8 cellular contexts compared by ENCODE assay signal in the genomic region with DNA sequence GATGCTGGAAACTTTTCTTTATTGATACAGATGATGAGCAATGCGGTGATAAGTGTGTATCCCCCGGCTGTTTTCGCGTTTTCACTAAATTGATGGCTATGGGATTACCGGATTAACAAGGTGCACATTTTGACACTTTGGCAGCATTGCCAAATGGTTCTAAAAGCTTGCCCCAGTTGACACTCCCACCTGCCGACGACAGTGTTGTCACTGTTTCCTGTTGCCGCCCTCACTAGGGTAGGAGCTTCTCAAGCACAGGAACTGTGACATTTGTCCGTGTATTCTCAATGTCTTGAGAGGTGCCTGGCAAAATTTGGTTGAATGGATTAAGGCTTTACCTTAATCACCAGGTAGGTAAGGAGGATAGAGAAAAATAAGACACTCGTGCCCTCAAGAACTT. TPM values are rescaled to one million over a fixed set of nuclear protein-coding genes. Genes with fewer than 3 reads are reported as not detected.
DNase-seq lines count a peak whose midpoint lies in the region; ATAC-seq and TF ChIP-seq lines count a peak whose summit lies in the region.

No MANE protein-coding gene starts in this region.

- H2AFZ ChIP-seq in OCI-LY7 (ENCODE audit: low read length) = peak overlapping the region; percentile 31; the same call in 1 of the 2 replicates

- in situ Hi-C loops in GM13976 (cut with MboI; ENCODE audit: low sequenced_read_pairs, unreplicated experiment) = no loop called here

- peak overlapping the region; percentile 33 for H3K4me3 ChIP-seq in OCI-LY7 (ENCODE audit: low read depth, low read length, poor library complexity, severe bottlenecking)
- H3K4me3 ChIP-seq in prostate gland = no peak overlapping the region

- ATAC-seq in HG03095 (IDR thresholded peaks at IDR 0.05; ENCODE audit: unreplicated experiment) (no peak), HG02642 (IDR thresholded peaks at IDR 0.05; ENCODE audit: poor library complexity, unreplicated experiment) (no peak)

- BruUV-seq in OCI-LY7 (replicated peaks; lab: Mats Ljungman, UMichigan) = no TSS peak

- H3K36me3 ChIP-seq in OCI-LY7 (ENCODE audit: insufficient read depth, low read length) = 0 out of 2 replicates have a peak, but pooled peaks cover 7% of the 10 kb centered on the region
- H3K36me3 ChIP-seq in prostate gland = no peaks in the 10 kb centered on the region

- H3K27me3 ChIP-seq in prostate gland (replicated peaks; ENCODE audit: insufficient read depth) = no peaks in the 10 kb centered on the region

- H3K27ac ChIP-seq in OCI-LY7 (ENCODE audit: low read depth, low read length, poor library complexity, severe bottlenecking) (peak overlapping the region; percentile 60), prostate gland (peak overlapping the region; percentile 46 to 55)

- H3K4me1 ChIP-seq in OCI-LY7 (ENCODE audit: insufficient read depth, low read length, poor library complexity, severe bottlenecking) = peaks cover 50% of the 10 kb centered on the region
- H3K4me1 ChIP-seq in prostate gland (replicated peaks) = peaks cover 8% of the 10 kb centered on the region

- CTCF ChIA-PET in OCI-LY7 (lab: Charles Lee; ENCODE audit: unreplicated experiment) = interaction anchor here (0.6 kb wide), 1 partner anchor 93 kb away, joined by 3 read pairs; no protein-coding TSS in a partner anchor

- TF ChIP-seq CTCF in GM13976 (IDR thresholded peaks at IDR 0.05; ENCODE audit: borderline replicate concordance, control extremely low read depth, extremely low read depth, insufficient read depth, missing control alignments) (no peak), OCI-LY7 (conservative IDR thresholded peaks at IDR 0.05; ENCODE audit: low read length) (no peak; the same call in 1 of the 2 replicates), prostate gland (IDR thresholded peaks at IDR 0.05) (no peak)

- H3K9me2 ChIP-seq in OCI-LY7 (ENCODE audit: insufficient read depth, low read length) = no peaks in the 10 kb centered on the region

- no peaks in the 10 kb centered on the region for H4K20me1 ChIP-seq in OCI-LY7 (ENCODE audit: insufficient read depth, low read length)

- POLR2A ChIA-PET in OCI-LY7 (lab: Charles Lee) = interaction anchor here (0.6 to 1.6 kb wide), 7 partner anchors 8 to 307 kb away, joined by 3 to 9 read pairs (median 3); partner anchors contain the start of gene MAPK14

- TF ChIP-seq POLR2A in prostate gland (IDR thresholded peaks at IDR 0.05) = no peak

- 43% methylated on average over 10 of the region's 10 CpGs for WGBS in prostate gland

- H3K9me3 ChIP-seq in OCI-LY7 (ENCODE audit: low read length) = no peaks in the 10 kb centered on the region; the same call in 1 of the 2 replicates
- H3K9me3 ChIP-seq in prostate gland = no peaks in the 10 kb centered on the region

- DNase-seq in GM13976 (ENCODE audit: low spot score) = peak; percentile 41
- peak; percentile 77 for DNase-seq in OCI-LY7 (ENCODE audit: low spot score)
- peak; percentile 90 for DNase-seq in activated effector memory CD4-positive, alpha-beta T cell treated with anti-CD3 and anti-CD28 coated beads, Interleukin-2, amount 50 U/mL, for 16 hours
- peak; percentile 24 for DNase-seq in prostate gland (ENCODE audit: low spot score)
- DNase-seq in superior temporal gyrus (ENCODE audit: extremely low spot score) = no peak
- DNase-seq in NCI-H2196 (lab: John Stamatoyannopoulos, UW; ENCODE audit: unreplicated experiment) = no peak

- intact Hi-C loops in OCI-LY7 (cut with micrococcal nuclease; ENCODE audit: unreplicated experiment) (loop anchor here (2.0 to 5.0 kb wide), 2 partner anchors 76 to 182 kb away; partner anchors contain the start of gene BRPF3), prostate gland (cut with DNase I) (loop anchor here (5.0 to 10.0 kb wide), 2 partner anchors 77 to 234 kb away; partner anchors contain the start of gene BRPF3)

- H3K79me2 ChIP-seq in OCI-LY7 (ENCODE audit: insufficient read depth, low read depth, low read length) = no peaks in the 10 kb centered on the region

- H3K4me2 ChIP-seq in OCI-LY7 (ENCODE audit: low read length) = peak overlapping the region; percentile 64

RNA-seq across cellular contexts. Expression of gene MAPK13, which starts 9.8 kb away (rescaled TPM):
- 0.88 TPM in 2 replicates for total RNA-seq in OCI-LY7 (2014; rRNA removed; shearing (Covaris generic))
- total RNA-seq in OCI-LY7 (2022) (1.2 and 1.8 TPM in 2 replicates), prostate gland (10 to 100 TPM; 34.6 to 53.5 TPM)

Comparison
In these comparisons a context has a peak if more than half of its experiments do, and no peak if none do; other contexts are left out.
1. DNase-seq: peak in GM13976 (single experiment), OCI-LY7 (single experiment), activated effector memory CD4-positive, alpha-beta T cell treated with anti-CD3 and anti-CD28 coated beads, Interleukin-2, amount 50 U/mL, for 16 hours (single experiment) and prostate gland (single experiment); none in superior temporal gyrus (single experiment) and NCI-H2196 (single experiment).
2. RNA of gene MAPK13, which starts 9.8 kb away (total RNA-seq): 34.6 to 53.5 TPM in prostate gland; 0.88 to 1.8 TPM in OCI-LY7; every median in the first group is over 10 times any median in the second.